In genomic region chr12:49188916-49189367, GRCh38 we compare ENCODE assay signal across 8 cellular contexts. TPM values are rescaled to one million over a fixed set of nuclear protein-coding genes. Genes with fewer than 3 reads are reported as not detected.
DNase-seq lines count a peak whose midpoint lies in the region; ATAC-seq and TF ChIP-seq lines count a peak whose summit lies in the region.

Gene TUBA1A (minus strand): TSS chr12:49189080. CDS start chr12:49188979, 101 bp downstream.

- BruUV-seq in A673 (replicated peaks; lab: Mats Ljungman, UMichigan) = no TSS peak

- H3K36me3 ChIP-seq in A673 (ENCODE audit: insufficient read depth, low read length, poor library complexity, severe bottlenecking) = peaks cover 22% of the 10 kb centered on the region

- intact Hi-C loops in A673 (cut with micrococcal nuclease; ENCODE audit: unreplicated experiment) = loop anchor here (2.0 kb wide), 2 partner anchors 46 to 58 kb away; partner anchors contain the start of gene TUBA1B

- peak within 1 kb of the TSS; percentile 95 to 99 (median 97) for H3K4me3 Mint-ChIP-seq in immature natural killer cell

- peaks cover 7 to 25% (median 14%) of the 10 kb centered on the region in 3 donors for H3K36me3 Mint-ChIP-seq in immature natural killer cell

- H3K27ac ChIP-seq in A673 (ENCODE audit: low read depth, low read length, poor library complexity, severe bottlenecking) (peak within 1 kb of the TSS; percentile 89), caudate nucleus (ENCODE audit: low read depth, low read length) (peak within 1 kb of the TSS; percentile 100)

- H3K4me1 Mint-ChIP-seq in immature natural killer cell = peaks cover 24 to 27% of the 10 kb centered on the region in 2 donors

- POLR2A ChIA-PET in A673 (lab: Charles Lee; ENCODE audit: low non-redundant PET) = interaction anchor here (0.7 kb wide), 1 partner anchor 59 kb away, joined by 3 read pairs; no protein-coding TSS in a partner anchor

- CTCF ChIA-PET in A673 (lab: Charles Lee) = interaction anchor here (0.5 to 1.1 kb wide), 3 partner anchors 44 to 102 kb away, joined by 3 to 5 read pairs (median 3); no protein-coding TSS in a partner anchor

- peak within 1 kb of the TSS; percentile 96 to 99 (median 97) for H3K27ac Mint-ChIP-seq in immature natural killer cell

- no peaks in the 10 kb centered on the region for H3K9me3 Mint-ChIP-seq in immature natural killer cell

- no peaks in the 10 kb centered on the region for H3K27me3 ChIP-seq in A673 (replicated peaks; ENCODE audit: insufficient read depth, low read depth, low read length, poor library complexity)

- H3K4me3 ChIP-seq in A673 (ENCODE audit: low read depth, low read length, poor library complexity, severe bottlenecking) = peak within 1 kb of the TSS; percentile 94
- H3K4me3 ChIP-seq in WI38 (ENCODE audit: low read depth, low read length) = peak within 1 kb of the TSS; percentile 100

- H3K9me3 ChIP-seq in A673 (ENCODE audit: low read depth, low read length, poor library complexity, severe bottlenecking) = no peaks in the 10 kb centered on the region

- peaks cover 11 to 15% (median 14%) of the 10 kb centered on the region in 3 donors for H3K27me3 Mint-ChIP-seq in immature natural killer cell (ENCODE audit: low read depth in 3 of 3)

- DNase-seq in A673 (ENCODE audit: low spot score) (peak; percentile 100), NCI-H2196 treated with DMSO at 0.1 percent for 48 hours (lab: John Stamatoyannopoulos, UW; ENCODE audit: unreplicated experiment) (peak; percentile 98), caudate nucleus (lab: John Stamatoyannopoulos, UW) (peak; percentile 33 to 100 (median 97)), immature natural killer cell (peak; percentile 94 to 96 (median 95))
- DNase-seq in stimulated activated CD4-positive, alpha-beta T cell treated with anti-CD3 and anti-CD28 coated beads, Interleukin-12 subunit alpha, Interleukin-12 subunit beta, amount 100 ng/mL, for 24 hours (ENCODE audit: low read depth in 2 of 2) = peak; percentile 72 to 88

- ATAC-seq in GM18868 (IDR thresholded peaks at IDR 0.05; ENCODE audit: unreplicated experiment) = peak; percentile 94
- peak; percentile 89 for ATAC-seq in HG03135 (IDR thresholded peaks at IDR 0.05; ENCODE audit: unreplicated experiment)

- TF ChIP-seq CTCF in A673 (conservative IDR thresholded peaks at IDR 0.05; ENCODE audit: low read depth, low read length) = no peak
- no peak for TF ChIP-seq CTCF in WI38 (IDR thresholded peaks at IDR 0.05; ENCODE audit: low read depth, low read length)

- peaks cover 21% of the 10 kb centered on the region for H3K4me1 ChIP-seq in A673 (ENCODE audit: insufficient read depth, low read length, poor library complexity, severe bottlenecking)

RNA-seq across cellular contexts. Expression of gene TUBA1A, which starts in this region (rescaled TPM):
- total RNA-seq in A673 (2021) = 421 and 504 TPM in 2 replicates
- 100 to 1,000 TPM; 157 to 209 (median 206) TPM for polyA plus RNA-seq in immature natural killer cell

Comparison
In these comparisons a context has a peak if more than half of its experiments do, and no peak if none do; other contexts are left out.
1. Peak in every context shown above with its lines: DNase-seq, ATAC-seq, H3K4me3 ChIP-seq and H3K27ac ChIP-seq.